In genomic region chr9:4986291-4986690, GRCh38 we compare ENCODE assay signal across 8 cellular contexts. TPM values are rescaled to one million over a fixed set of nuclear protein-coding genes. Genes with fewer than 3 reads are reported as not detected.
DNase-seq lines count a peak whose midpoint lies in the region; ATAC-seq and TF ChIP-seq lines count a peak whose summit lies in the region.

No MANE protein-coding gene starts in this region.

- DNase-seq in AG10803 (ENCODE audit: low read depth), result no peak
- DNase-seq in cardiac fibroblast (ENCODE audit: low read depth in 2 of 2), result peak; percentile 15 to 18
- DNase-seq in naive B cell, result no peak
- no peak for DNase-seq in stimulated activated CD4-positive, alpha-beta T cell treated with anti-CD3 and anti-CD28 coated beads, Interleukin-2, amount 100 ng/mL, for 24 hours

- H3K27ac ChIP-seq in KMS-11, result peak overlapping the region; percentile 94; the same call in 1 of the 2 replicates

- no peaks in the 10 kb centered on the region for H3K27me3 ChIP-seq in KMS-11 (ENCODE audit: insufficient read depth, low read depth)

- H3K4me2 ChIP-seq in KMS-11, result peak overlapping the region; percentile 77

- H3K79me2 ChIP-seq in KMS-11 (ENCODE audit: insufficient read depth, low read depth), result no peaks in the 10 kb centered on the region

- no peaks in the 10 kb centered on the region for H3K36me3 Mint-ChIP-seq in naive B cell

- peak overlapping the region in 4 of 6 donors; percentile 26 to 95 (median 87) for H3K27ac Mint-ChIP-seq in naive B cell

- H3K9ac ChIP-seq in KMS-11, result peak overlapping the region; percentile 88; the same call in 1 of the 2 replicates

- H3K4me3 Mint-ChIP-seq in naive B cell, result peak overlapping the region; percentile 89 to 98 (median 94)

- H3K27me3 Mint-ChIP-seq in naive B cell, result no peaks in the 10 kb centered on the region

- TF ChIP-seq CTCF in AG10803 (conservative IDR thresholded peaks at IDR 0.05; ENCODE audit: low read length) (no peak), KMS-11 (conservative IDR thresholded peaks at IDR 0.05; ENCODE audit: low read depth, low read length) (no peak), cardiac fibroblast (IDR thresholded peaks at IDR 0.05; ENCODE audit: low read depth, low read length) (no peak)

- H3K4me3 ChIP-seq in AG10803 (ENCODE audit: low read length) (peak overlapping the region; percentile 81), KMS-11 (IDR thresholded peaks at IDR 0.05; ENCODE audit: insufficient read depth, low read depth, low read length) (no peak overlapping the region), cardiac fibroblast (replicated peaks in 1 of 2; ENCODE audit: low read depth in 2 of 2, low read length in 2 of 2) (peak overlapping the region; percentile 70 to 80)

- H3K9me3 Mint-ChIP-seq in naive B cell, result no peaks in the 10 kb centered on the region

- ATAC-seq in naive B cell (ENCODE audit: low read depth in 2 of 2) (no peak), HG02885 (IDR thresholded peaks at IDR 0.05; ENCODE audit: poor library complexity, unreplicated experiment) (no peak), HG02852 (IDR thresholded peaks at IDR 0.05; ENCODE audit: unreplicated experiment) (no peak)
- ATAC-seq in activated CD4-positive, CD25-positive, alpha-beta regulatory T cell treated with anti-CD3 and anti-CD28 coated beads, Interleukin-2, amount 50 U/mL, for 24 hours, result no peak

- H3K4me1 Mint-ChIP-seq in naive B cell, result peaks cover 20 to 33% (median 23%) of the 10 kb centered on the region in 3 donors

- no peaks in the 10 kb centered on the region for H3K36me3 ChIP-seq in KMS-11 (ENCODE audit: insufficient read depth)

- H3K4me1 ChIP-seq in KMS-11 (ENCODE audit: low read depth, poor library complexity, severe bottlenecking), result peaks cover 29% of the 10 kb centered on the region

- no peaks in the 10 kb centered on the region for H4K20me1 ChIP-seq in KMS-11 (ENCODE audit: insufficient read depth)

- H2AFZ ChIP-seq in KMS-11 (ENCODE audit: low read depth), result peak overlapping the region; percentile 98

RNA-seq across cellular contexts. Expression of gene JAK2, which starts 1.2 kb away (rescaled TPM):
- polyA plus RNA-seq in naive B cell (ENCODE audit: low read depth in 6 of 6), result 10 to 100 TPM in 4 of 6 donors, 1 to 10 TPM in 2; 4.9 to 16.3 (median 12.5) TPM

Comparison
In these comparisons a context has a peak if more than half of its experiments do, and no peak if none do; other contexts are left out.
1. DNase-seq: peak in cardiac fibroblast (2 of 2); none in AG10803 (single experiment), naive B cell (single experiment) and stimulated activated CD4-positive, alpha-beta T cell treated with anti-CD3 and anti-CD28 coated beads, Interleukin-2, amount 100 ng/mL, for 24 hours (0 of 2).